18 cellular contexts compared by ENCODE assay signal in genomic region chr9:133758228-133758627, GRCh38. TPM values are rescaled to one million over a fixed set of nuclear protein-coding genes. Genes with fewer than 3 reads are reported as not detected.
"Had no signal": no experiment of that assay in that cellular context is flagged by ENCODE, and none has a peak within 500 bp of the region (broad histone marks: within the 10 kb centered on the region; RNA-seq: fewer than 3 reads in every experiment).

No MANE protein-coding gene starts in this region.

- H3K27me3 Mint-ChIP-seq: memory B cell had no signal

- H3K9me3 ChIP-seq: esophagus squamous epithelium, left ventricle myocardium inferior, SJSA1 had no signal

- H3K27ac ChIP-seq: brain microvascular endothelial cell, dorsolateral prefrontal cortex, esophagus squamous epithelium, parathyroid adenoma, SJSA1 had no signal

- H3K9me3 Mint-ChIP-seq: memory B cell; stimulated activated naive CD8-positive, alpha-beta T cell treated with anti-CD3 and anti-CD28 coated beads, Interleukin-15, amount 100 ng/mL, for 72 hours had no signal

- H3K4me3 ChIP-seq: dorsolateral prefrontal cortex, esophagus squamous epithelium, left ventricle myocardium inferior, SJSA1 had no signal

- DNase-seq: activated CD4-positive, alpha-beta T cell treated with anti-CD3 and anti-CD28 coated beads for 1 hour; activated CD4-positive, alpha-beta T cell treated with anti-CD3 and anti-CD28 coated beads, Interleukin-2, amount 50 U/mL, for 48 hours; activated naive CD4-positive, alpha-beta T cell treated with anti-CD3 and anti-CD28 coated beads, Interleukin-2, amount 50 U/mL, for 16 hours; amniotic stem cell; brain microvascular endothelial cell; cerebellar nuclear complex; esophagus squamous epithelium; foreskin fibroblast; left ventricle myocardium inferior; retina; stimulated activated CD4-positive, alpha-beta T cell treated with anti-CD3 and anti-CD28 coated beads, Interleukin-15, amount 100 ng/mL, for 24 hours; stimulated activated CD4-positive, alpha-beta T cell treated with anti-CD3 and anti-CD28 coated beads, Interleukin-4, amount 100 ng/mL, for 24 hours; stimulated activated naive CD8-positive, alpha-beta T cell treated with anti-CD3 and anti-CD28 coated beads, Interleukin-15, amount 100 ng/mL, for 72 hours had no signal

- H3K4me3 Mint-ChIP-seq: memory B cell; stimulated activated naive CD8-positive, alpha-beta T cell treated with anti-CD3 and anti-CD28 coated beads, Interleukin-15, amount 100 ng/mL, for 72 hours had no signal

- H3K4me1 ChIP-seq: esophagus squamous epithelium, left ventricle myocardium inferior, parathyroid adenoma, SJSA1 had no signal

- ATAC-seq: stimulated activated naive CD8-positive, alpha-beta T cell treated with anti-CD3 and anti-CD28 coated beads, Interleukin-15, amount 100 ng/mL, for 72 hours had no signal

- H3K4me1 Mint-ChIP-seq: stimulated activated naive CD8-positive, alpha-beta T cell treated with anti-CD3 and anti-CD28 coated beads, Interleukin-15, amount 100 ng/mL, for 72 hours had no signal

- H3K36me3 ChIP-seq: brain microvascular endothelial cell had no signal

- H3K27ac Mint-ChIP-seq: memory B cell had no signal

- H3K27me3 ChIP-seq: brain microvascular endothelial cell had no signal

RNA-seq across cellular contexts. Expression of gene SARDH, which starts 20.1 kb away (rescaled TPM):
- polyA plus RNA-seq: neural cell had no signal
